ENCODE assay signal across 18 cellular contexts in genomic region chr16:68526143-68526781, GRCh38.
"Had no signal": no experiment of that assay in that cellular context is flagged by ENCODE, and none has a peak within 500 bp of the region (broad histone marks: within the 10 kb centered on the region; RNA-seq: fewer than 3 reads in every experiment).

No MANE protein-coding gene starts in this region.

- DNase-seq: activated CD4-positive, alpha-beta memory T cell treated with anti-CD3 and anti-CD28 coated beads, Interleukin-2, amount 10 ng/mL, durations not matched to agents 7 days and 5 days; activated CD4-positive, alpha-beta T cell treated with anti-CD3 and anti-CD28 coated beads for 4 hours; activated naive CD4-positive, alpha-beta T cell treated with anti-CD3 and anti-CD28 coated beads, Interleukin-2, amount 10 ng/mL, durations not matched to agents 7 days and 5 days; activated T-cell treated with anti-CD3 and anti-CD28 coated beads, Interleukin-2, amount 50 U/mL, for 24 hours; adrenal gland; dermis blood vessel endothelial cell; foreskin melanocyte; heart left ventricle; mammary epithelial cell; mucosa of descending colon; naive thymus-derived CD4-positive, alpha-beta T cell; T-helper 1 cell; WERI-Rb-1 had no signal

- H3K4me3 Mint-ChIP-seq: activated CD4-positive, alpha-beta memory T cell treated with anti-CD3 and anti-CD28 coated beads, Interleukin-2, amount 10 ng/mL, durations not matched to agents 7 days and 5 days; activated naive CD4-positive, alpha-beta T cell treated with anti-CD3 and anti-CD28 coated beads, Interleukin-2, amount 10 ng/mL, durations not matched to agents 7 days and 5 days; activated T-cell treated with anti-CD3 and anti-CD28 coated beads, Interleukin-2, amount 50 U/mL, for 24 hours; naive thymus-derived CD4-positive, alpha-beta T cell; stimulated activated naive CD8-positive, alpha-beta T cell treated with anti-CD3 and anti-CD28 coated beads, Interleukin-15, Interleukin-2, amounts not matched to agents 100 ng/mL and 50 ng/mL, for 24 hours; type B pancreatic cell had no signal

- H3K27ac ChIP-seq: adrenal gland, epithelial cell of prostate, heart left ventricle, neutrophil, suprapubic skin, WERI-Rb-1 had no signal

- H3K4me3 ChIP-seq: adrenal gland, heart left ventricle, mucosa of descending colon, suprapubic skin had no signal

- H3K36me3 ChIP-seq: adrenal gland, heart left ventricle, neutrophil, suprapubic skin, WERI-Rb-1 had no signal

- ATAC-seq: heart left ventricle; mucosa of descending colon; naive thymus-derived CD4-positive, alpha-beta T cell had no signal

- H3K27ac Mint-ChIP-seq: activated CD4-positive, alpha-beta memory T cell treated with anti-CD3 and anti-CD28 coated beads, Interleukin-2, amount 10 ng/mL, durations not matched to agents 7 days and 5 days; activated naive CD4-positive, alpha-beta T cell treated with anti-CD3 and anti-CD28 coated beads, Interleukin-2, amount 10 ng/mL, durations not matched to agents 7 days and 5 days; activated T-cell treated with anti-CD3 and anti-CD28 coated beads, Interleukin-2, amount 50 U/mL, for 24 hours; naive thymus-derived CD4-positive, alpha-beta T cell; stimulated activated naive CD8-positive, alpha-beta T cell treated with anti-CD3 and anti-CD28 coated beads, Interleukin-15, Interleukin-2, amounts not matched to agents 100 ng/mL and 50 ng/mL, for 24 hours; type B pancreatic cell had no signal

- H3K36me3 Mint-ChIP-seq: activated naive CD4-positive, alpha-beta T cell treated with anti-CD3 and anti-CD28 coated beads, Interleukin-2, amount 10 ng/mL, durations not matched to agents 7 days and 5 days; naive thymus-derived CD4-positive, alpha-beta T cell; type B pancreatic cell had no signal

- H3K27me3 ChIP-seq: adrenal gland, heart left ventricle, suprapubic skin had no signal

- H3K27me3 Mint-ChIP-seq: activated CD4-positive, alpha-beta memory T cell treated with anti-CD3 and anti-CD28 coated beads, Interleukin-2, amount 10 ng/mL, durations not matched to agents 7 days and 5 days; activated T-cell treated with anti-CD3 and anti-CD28 coated beads, Interleukin-2, amount 50 U/mL, for 24 hours; stimulated activated naive CD8-positive, alpha-beta T cell treated with anti-CD3 and anti-CD28 coated beads, Interleukin-15, Interleukin-2, amounts not matched to agents 100 ng/mL and 50 ng/mL, for 24 hours; type B pancreatic cell had no signal

- H3K9me3 ChIP-seq: adrenal gland, heart left ventricle, mucosa of descending colon, neutrophil, suprapubic skin had no signal

- H3K9me3 Mint-ChIP-seq: activated CD4-positive, alpha-beta memory T cell treated with anti-CD3 and anti-CD28 coated beads, Interleukin-2, amount 10 ng/mL, durations not matched to agents 7 days and 5 days; naive thymus-derived CD4-positive, alpha-beta T cell; stimulated activated naive CD8-positive, alpha-beta T cell treated with anti-CD3 and anti-CD28 coated beads, Interleukin-15, Interleukin-2, amounts not matched to agents 100 ng/mL and 50 ng/mL, for 24 hours; type B pancreatic cell had no signal
